9 cellular contexts compared by ENCODE assay signal in the genomic region with DNA sequence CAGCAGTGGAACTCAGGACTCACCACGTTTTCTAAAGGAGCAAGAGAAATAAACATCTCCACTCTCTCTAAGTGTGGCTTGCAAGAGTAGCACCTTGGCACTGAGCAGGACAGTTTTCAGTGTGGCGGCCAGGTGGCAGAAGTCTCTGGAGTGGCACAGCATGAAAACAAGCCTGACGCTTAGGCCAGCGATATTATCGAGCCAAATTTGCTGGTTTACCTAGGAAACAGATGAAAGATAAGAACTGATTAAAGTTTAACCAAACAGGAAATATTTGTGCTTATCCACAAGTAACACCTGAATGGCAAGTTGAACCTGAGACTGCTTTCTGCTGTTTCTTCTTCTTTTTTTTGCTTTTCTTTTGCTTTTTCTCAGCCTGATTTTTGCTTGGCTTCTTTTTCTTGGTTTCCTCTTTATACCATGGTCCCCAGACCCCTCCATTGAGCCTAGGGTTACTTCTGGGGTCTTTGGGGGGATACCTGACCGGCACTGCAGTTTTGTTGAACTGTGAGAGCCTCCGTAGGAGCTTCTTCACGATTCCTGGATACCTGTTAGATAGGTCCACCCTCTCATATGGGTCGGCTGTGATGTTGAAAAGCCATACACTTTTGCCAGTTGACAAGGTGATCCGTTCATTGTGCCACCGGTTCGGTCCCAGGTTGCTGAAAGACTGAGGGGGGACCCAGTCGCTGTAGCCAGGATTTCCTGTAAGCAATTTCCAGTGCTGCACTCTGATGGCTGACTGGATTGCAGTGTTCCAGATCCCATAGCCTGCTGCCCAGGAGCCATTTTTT.
DNase-seq lines count a peak whose midpoint lies in the region; ATAC-seq and TF ChIP-seq lines count a peak whose summit lies in the region.
"Had no signal": no experiment of that assay in that cellular context is flagged by ENCODE, and none has a peak within 500 bp of the region (broad histone marks: within the 10 kb centered on the region; RNA-seq: fewer than 3 reads in every experiment).

No MANE protein-coding gene starts in this region.

- H3K36me3 Mint-ChIP-seq in natural killer cell = no peaks in the 10 kb centered on the region
- no peaks in the 10 kb centered on the region for H3K36me3 Mint-ChIP-seq in natural killer cell treated with Interleukin-12 subunit alpha and Interleukin-12 subunit beta and Interleukin-15 and Interleukin-18, amount 100 ng/mL, for 72 hours
- peaks cover 20% of the 10 kb centered on the region for H3K36me3 Mint-ChIP-seq in HFFc6 (ENCODE audit: low read depth)

- no peak for DNase-seq in natural killer cell
- no peak for DNase-seq in natural killer cell treated with Interleukin-12 subunit alpha and Interleukin-12 subunit beta and Interleukin-15 and Interleukin-18, amount 100 ng/mL, for 72 hours (ENCODE audit: low spot score)
- DNase-seq in activated T-cell treated with anti-CD3 and anti-CD28 coated beads for 1 hour (ENCODE audit: low read depth) = peak; percentile 53
- DNase-seq in left lung = peak; percentile 70 to 73
- DNase-seq in OCI-M1 (lab: John Stamatoyannopoulos, UW) = no peak
- DNase-seq in HFFc6 = no peak

- H3K27ac ChIP-seq in left lung = peak overlapping the region in 1 of 2 donors; percentile 15
- peak overlapping the region; percentile 61 for H3K27ac ChIP-seq in thymus (ENCODE audit: low read depth)
- H3K27ac ChIP-seq: neutrophil had no signal

- no peaks in the 10 kb centered on the region for H3K4me1 ChIP-seq in left lung
- peaks cover 14% of the 10 kb centered on the region for H3K4me1 ChIP-seq in thymus (ENCODE audit: control insufficient read depth, insufficient read depth, low read length)

- H3K4me3 Mint-ChIP-seq in natural killer cell (no peak overlapping the region), HFFc6 (no peak overlapping the region)
- H3K4me3 Mint-ChIP-seq in natural killer cell treated with Interleukin-12 subunit alpha and Interleukin-12 subunit beta and Interleukin-15 and Interleukin-18, amount 100 ng/mL, for 72 hours = no peak overlapping the region

- peak; percentile 12 for TF ChIP-seq CTCF in natural killer cell (IDR thresholded peaks at IDR 0.05)
- TF ChIP-seq CTCF in left lung (IDR thresholded peaks at IDR 0.05) = peak in 1 of 2 donors; percentile 25
- TF ChIP-seq CTCF in HFFc6 (IDR thresholded peaks at IDR 0.05) = no peak

- H3K9me3 ChIP-seq in left lung (no peaks in the 10 kb centered on the region), thymus (ENCODE audit: control insufficient read depth) (no peaks in the 10 kb centered on the region)
- H3K9me3 ChIP-seq: neutrophil had no signal

- H3K9me3 Mint-ChIP-seq in natural killer cell (no peaks in the 10 kb centered on the region), HFFc6 (no peaks in the 10 kb centered on the region)
- H3K9me3 Mint-ChIP-seq in natural killer cell treated with Interleukin-12 subunit alpha and Interleukin-12 subunit beta and Interleukin-15 and Interleukin-18, amount 100 ng/mL, for 72 hours = no peaks in the 10 kb centered on the region

- intact Hi-C loops in natural killer cell (cut with micrococcal nuclease) = no loop called here
- intact Hi-C loops in left lung (cut with DNase I) = no loop called here

- H3K4me1 Mint-ChIP-seq in natural killer cell = peaks cover 23 to 28% of the 10 kb centered on the region in 2 donors
- peaks cover 0 to 7% of the 10 kb centered on the region in 2 donors for H3K4me1 Mint-ChIP-seq in natural killer cell treated with Interleukin-12 subunit alpha and Interleukin-12 subunit beta and Interleukin-15 and Interleukin-18, amount 100 ng/mL, for 72 hours (ENCODE audit: low read depth in 2 of 2)
- H3K4me1 Mint-ChIP-seq in HFFc6 (ENCODE audit: low read depth) = no peaks in the 10 kb centered on the region

- 57% methylated on average over 13 of the region's 13 CpGs for WGBS in thymus

- peak overlapping the region in 1 of 2 donors; percentile 60 for H3K27ac Mint-ChIP-seq in natural killer cell
- H3K27ac Mint-ChIP-seq in natural killer cell treated with Interleukin-12 subunit alpha and Interleukin-12 subunit beta and Interleukin-15 and Interleukin-18, amount 100 ng/mL, for 72 hours = no peak overlapping the region
- H3K27ac Mint-ChIP-seq in HFFc6 = no peak overlapping the region

- H3K4me3 ChIP-seq in left lung (no peak overlapping the region), thymus (ENCODE audit: low read length) (no peak overlapping the region)

- H3K27me3 ChIP-seq in left lung (no peaks in the 10 kb centered on the region), thymus (ENCODE audit: control insufficient read depth, insufficient read depth) (no peaks in the 10 kb centered on the region)
- H3K27me3 ChIP-seq: neutrophil had no signal

- ATAC-seq in natural killer cell (peak; percentile 43 to 86 (median 64)), left lung (peak; percentile 99), GM19328 (IDR thresholded peaks at IDR 0.05; ENCODE audit: unreplicated experiment) (no peak)
- ATAC-seq in natural killer cell treated with Interleukin-12 subunit alpha and Interleukin-12 subunit beta and Interleukin-15 and Interleukin-18, amount 100 ng/mL, for 72 hours = no peak

- H3K27me3 Mint-ChIP-seq in natural killer cell (ENCODE audit: low read depth in 2 of 2) (peaks cover 0 to 4% of the 10 kb centered on the region in 2 donors), HFFc6 (ENCODE audit: insufficient read depth) (no peaks in the 10 kb centered on the region)
- H3K27me3 Mint-ChIP-seq in natural killer cell treated with Interleukin-12 subunit alpha and Interleukin-12 subunit beta and Interleukin-15 and Interleukin-18, amount 100 ng/mL, for 72 hours = no peaks in the 10 kb centered on the region

- H3K36me3 ChIP-seq in left lung (no peaks in the 10 kb centered on the region), thymus (ENCODE audit: control insufficient read depth, insufficient read depth) (no peaks in the 10 kb centered on the region)
- H3K36me3 ChIP-seq: neutrophil had no signal

Comparison
In these comparisons a context has a peak if more than half of its experiments do, and no peak if none do; other contexts are left out.
1. ATAC-seq: peak in natural killer cell (3 of 3) and left lung (single experiment); none in natural killer cell treated with Interleukin-12 subunit alpha and Interleukin-12 subunit beta and Interleukin-15 and Interleukin-18, amount 100 ng/mL, for 72 hours (0 of 2) and GM19328 (single experiment).
2. DNase-seq: peak in activated T-cell treated with anti-CD3 and anti-CD28 coated beads for 1 hour (single experiment) and left lung (2 of 2); none in natural killer cell (single experiment), natural killer cell treated with Interleukin-12 subunit alpha and Interleukin-12 subunit beta and Interleukin-15 and Interleukin-18, amount 100 ng/mL, for 72 hours (single experiment), OCI-M1 (single experiment) and HFFc6 (single experiment).